Comparison of ENCODE assay signal across 8 cellular contexts in genomic region chr3:18444597-18445420, GRCh38. TPM values are rescaled to one million over a fixed set of nuclear protein-coding genes. Genes with fewer than 3 reads are reported as not detected.
A peak's percentile ranks its signal among the peaks of the same experiment; 100 is the strongest.
DNase-seq lines count a peak whose midpoint lies in the region; ATAC-seq and TF ChIP-seq lines count a peak whose summit lies in the region.

No MANE protein-coding gene starts in this region.

- peaks cover 14 to 60% (median 43%) of the 10 kb centered on the region in 4 donors for H3K4me1 Mint-ChIP-seq in naive thymus-derived CD8-positive, alpha-beta T cell

- H3K27me3 Mint-ChIP-seq in naive thymus-derived CD8-positive, alpha-beta T cell = no peaks in the 10 kb centered on the region

- no TSS peak for BruUV-seq in A673 (replicated peaks; lab: Mats Ljungman, UMichigan)

- H3K4me3 ChIP-seq in A673 (ENCODE audit: low read depth, low read length, poor library complexity, severe bottlenecking) (peak overlapping the region; percentile 29), stomach smooth muscle (ENCODE audit: low read length in 2 of 2) (peak overlapping the region; percentile 88 to 90)

- H3K9ac ChIP-seq in stomach smooth muscle (ENCODE audit: low read length in 2 of 2) = peak overlapping the region; percentile 68 to 69

- H3K36me3 ChIP-seq in A673 (ENCODE audit: insufficient read depth, low read length, poor library complexity, severe bottlenecking) (no peaks in the 10 kb centered on the region), stomach smooth muscle (ENCODE audit: control insufficient read depth in 2 of 2, insufficient read depth in 2 of 2, low read length in 2 of 2) (no peaks in the 10 kb centered on the region)

- peaks cover 17 to 32% (median 22%) of the 10 kb centered on the region in 3 donors for H3K36me3 Mint-ChIP-seq in naive thymus-derived CD8-positive, alpha-beta T cell

- H3K4me1 ChIP-seq in A673 (ENCODE audit: insufficient read depth, low read length, poor library complexity, severe bottlenecking) (peaks cover 6% of the 10 kb centered on the region), stomach smooth muscle (ENCODE audit: control insufficient read depth, insufficient read depth, low read length) (peaks cover 22% of the 10 kb centered on the region)

- H3K27ac ChIP-seq in A673 (ENCODE audit: low read depth, low read length, poor library complexity, severe bottlenecking) (no peak overlapping the region), stomach smooth muscle (ENCODE audit: low read length) (peak overlapping the region; percentile 37)

- ATAC-seq in GM18502 (IDR thresholded peaks at IDR 0.05; ENCODE audit: poor library complexity, unreplicated experiment) = peak; percentile 96
- peak; percentile 71 for ATAC-seq in HG03066 (IDR thresholded peaks at IDR 0.05; ENCODE audit: low read depth, unreplicated experiment)
- peak; percentile 91 for ATAC-seq in esophagus mucosa
- peak; percentile 69 to 70 for ATAC-seq in naive thymus-derived CD8-positive, alpha-beta T cell

- TF ChIP-seq CTCF in A673 (conservative IDR thresholded peaks at IDR 0.05; ENCODE audit: low read depth, low read length) = 0 out of 2 replicates have a peak, but pooled peaks have one; percentile 6

- POLR2A ChIA-PET in A673 (lab: Charles Lee; ENCODE audit: low non-redundant PET) = no interaction called here
- POLR2A ChIA-PET in naive thymus-derived CD8-positive, alpha-beta T cell (lab: Charles Lee) = interaction anchor here (0.7 to 4.1 kb wide), 31 partner anchors 8 to 342 kb away, joined by 3 to 65 read pairs (median 5); partner anchors contain the start of gene SATB1

- peak overlapping the region; percentile 94 to 100 (median 96) for H3K27ac Mint-ChIP-seq in naive thymus-derived CD8-positive, alpha-beta T cell

- peak overlapping the region; percentile 87 to 99 (median 96) for H3K4me3 Mint-ChIP-seq in naive thymus-derived CD8-positive, alpha-beta T cell

- intact Hi-C loops in A673 (cut with micrococcal nuclease; ENCODE audit: unreplicated experiment) = no loop called here

- H3K9me3 ChIP-seq in A673 (ENCODE audit: low read depth, low read length, poor library complexity, severe bottlenecking) (no peaks in the 10 kb centered on the region), stomach smooth muscle (ENCODE audit: control insufficient read depth in 2 of 2, low read length in 2 of 2) (no peaks in the 10 kb centered on the region)

- CTCF ChIA-PET in A673 (lab: Charles Lee) = interaction anchor here (0.6 kb wide), 1 partner anchor 23 kb away, joined by 4 read pairs; no protein-coding TSS in a partner anchor

- H3K27me3 ChIP-seq in A673 (replicated peaks; ENCODE audit: insufficient read depth, low read depth, low read length, poor library complexity) = peaks cover 77% of the 10 kb centered on the region
- H3K27me3 ChIP-seq in stomach smooth muscle (ENCODE audit: control insufficient read depth in 1 of 2, insufficient read depth in 2 of 2, low read length in 2 of 2) = no peaks in the 10 kb centered on the region

- DNase-seq in A673 (ENCODE audit: low spot score) (peak; percentile 71), NOMO-1 (lab: John Stamatoyannopoulos, UW; ENCODE audit: unreplicated experiment in 2 of 2) (peak; percentile 78 to 83), activated T-cell treated with anti-CD3 and anti-CD28 coated beads for 24 hours (ENCODE audit: low read depth) (peak; percentile 65)
- DNase-seq in naive thymus-derived CD8-positive, alpha-beta T cell = peak; percentile 78 to 94 (median 84)

- H3K9me3 Mint-ChIP-seq in naive thymus-derived CD8-positive, alpha-beta T cell = peaks cover 0 to 18% (median 11%) of the 10 kb centered on the region in 9 donors

RNA-seq across cellular contexts. Expression of gene SATB1, which starts 19.7 kb away (rescaled TPM):
- total RNA-seq in A673 (2021) = 5.2 and 5.9 TPM in 2 replicates
- 7.9 TPM for total RNA-seq in esophagus mucosa
- total RNA-seq in naive thymus-derived CD8-positive, alpha-beta T cell = 100 to 1,000 TPM; 429 to 436 TPM
- 100 to 1,000 TPM; 196 to 265 (median 242) TPM for polyA plus RNA-seq in naive thymus-derived CD8-positive, alpha-beta T cell

Comparison
In these comparisons a context has a peak if more than half of its experiments do, and no peak if none do; other contexts are left out.
1. RNA of gene SATB1, which starts 19.7 kb away (total RNA-seq): 429 to 436 TPM in naive thymus-derived CD8-positive, alpha-beta T cell; 7.9 TPM in esophagus mucosa (single experiment) and 5.2 to 5.9 TPM in A673; every median in the first group is over 10 times any median in the second.
2. Peak in every context shown above with its lines, with median percentiles within 50 percentile points of each other: DNase-seq and ATAC-seq.